Comparison of ENCODE assay signal across 2 cellular contexts in the genomic region with DNA sequence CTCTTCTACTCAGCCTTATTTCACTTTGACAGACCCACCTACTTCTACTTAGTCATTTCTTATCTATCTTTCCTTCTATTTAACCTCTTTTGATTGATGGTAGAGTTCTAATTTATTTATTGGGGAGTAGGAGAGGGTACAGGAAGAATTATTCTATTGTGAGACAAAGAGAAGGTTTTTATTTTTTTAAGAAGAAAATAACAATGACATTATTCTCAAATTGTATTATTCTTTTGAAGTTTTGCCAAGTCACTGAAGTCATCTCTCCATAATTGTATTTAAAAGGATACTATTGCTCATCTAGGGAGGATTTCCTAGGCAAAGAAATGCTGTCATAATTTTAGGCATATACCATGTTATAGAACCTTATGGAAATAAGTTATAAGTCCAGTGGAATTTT.
TF ChIP-seq lines count a peak whose summit lies in the region.

No MANE protein-coding gene starts in this region.

TF ChIP-seq in SK-N-SH, 30 proteins besides CTCF, POLR2A, EP300 and RAD21 (continues in another document):
- no peak for TF ChIP-seq CHD2 (IDR thresholded peaks at IDR 0.05; ENCODE audit: low read length, partially characterized antibody)
- TF ChIP-seq, protein P1, sequence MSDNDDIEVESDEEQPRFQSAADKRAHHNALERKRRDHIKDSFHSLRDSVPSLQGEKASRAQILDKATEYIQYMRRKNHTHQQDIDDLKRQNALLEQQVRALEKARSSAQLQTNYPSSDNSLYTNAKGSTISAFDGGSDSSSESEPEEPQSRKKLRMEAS (IDR thresholded peaks at IDR 0.05; ENCODE audit: low read depth): no peak
- no peak for TF ChIP-seq RFX5 (IDR thresholded peaks at IDR 0.05; ENCODE audit: low read length)
- no peak for TF ChIP-seq YY1 (IDR thresholded peaks at IDR 0.05; ENCODE audit: low read depth)
- TF ChIP-seq SMC3 (IDR thresholded peaks at IDR 0.05; ENCODE audit: low read depth, low read length): no peak
- peak; percentile 20; the same call in 1 of the 2 replicates for TF ChIP-seq JUND (IDR thresholded peaks at IDR 0.05)
- no peak for TF ChIP-seq NRF1 (IDR thresholded peaks at IDR 0.05; ENCODE audit: low read depth, low read length)
- peak; percentile 40; the same call in 1 of the 2 replicates for TF ChIP-seq NFIC (IDR thresholded peaks at IDR 0.05; ENCODE audit: borderline replicate concordance)
- no peak for TF ChIP-seq TEAD4 (IDR thresholded peaks at IDR 0.05; ENCODE audit: borderline replicate concordance, insufficient read depth)
- no peak for TF ChIP-seq MXI1 (IDR thresholded peaks at IDR 0.05; ENCODE audit: low read depth, low read length)
- TF ChIP-seq TCF12 (IDR thresholded peaks at IDR 0.05): 0 out of 2 replicates have a peak, but pooled peaks have one; percentile 5
- TF ChIP-seq TAF1 (IDR thresholded peaks at IDR 0.05; ENCODE audit: borderline replicate concordance, low read depth, low read length): no peak
- TF ChIP-seq EZH2phosphoT487 (IDR thresholded peaks at IDR 0.05; ENCODE audit: borderline replicate concordance, low read depth): no peak
- TF ChIP-seq MEF2A (IDR thresholded peaks at IDR 0.05; ENCODE audit: borderline replicate concordance, low read depth): no peak
- no peak for TF ChIP-seq GATA2 (CRISPR knock-in tag; IDR thresholded peaks at IDR 0.05)
- TF ChIP-seq, protein P2, sequence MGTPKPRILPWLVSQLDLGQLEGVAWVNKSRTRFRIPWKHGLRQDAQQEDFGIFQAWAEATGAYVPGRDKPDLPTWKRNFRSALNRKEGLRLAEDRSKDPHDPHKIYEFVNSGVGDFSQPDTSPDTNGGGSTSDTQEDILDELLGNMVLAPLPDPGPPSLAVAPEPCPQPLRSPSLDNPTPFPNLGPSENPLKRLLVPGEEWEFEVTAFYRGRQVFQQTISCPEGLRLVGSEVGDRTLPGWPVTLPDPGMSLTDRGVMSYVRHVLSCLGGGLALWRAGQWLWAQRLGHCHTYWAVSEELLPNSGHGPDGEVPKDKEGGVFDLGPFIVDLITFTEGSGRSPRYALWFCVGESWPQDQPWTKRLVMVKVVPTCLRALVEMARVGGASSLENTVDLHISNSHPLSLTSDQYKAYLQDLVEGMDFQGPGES (IDR thresholded peaks at IDR 0.05; ENCODE audit: low read depth, low read length): no peak
- no peak for TF ChIP-seq FOXJ3 (CRISPR knock-in tag; IDR thresholded peaks at IDR 0.05)
- TF ChIP-seq, protein P3, sequence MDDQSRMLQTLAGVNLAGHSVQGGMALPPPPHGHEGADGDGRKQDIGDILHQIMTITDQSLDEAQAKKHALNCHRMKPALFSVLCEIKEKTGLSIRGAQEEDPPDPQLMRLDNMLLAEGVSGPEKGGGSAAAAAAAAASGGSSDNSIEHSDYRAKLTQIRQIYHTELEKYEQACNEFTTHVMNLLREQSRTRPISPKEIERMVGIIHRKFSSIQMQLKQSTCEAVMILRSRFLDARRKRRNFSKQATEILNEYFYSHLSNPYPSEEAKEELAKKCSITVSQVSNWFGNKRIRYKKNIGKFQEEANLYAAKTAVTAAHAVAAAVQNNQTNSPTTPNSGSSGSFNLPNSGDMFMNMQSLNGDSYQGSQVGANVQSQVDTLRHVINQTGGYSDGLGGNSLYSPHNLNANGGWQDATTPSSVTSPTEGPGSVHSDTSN (IDR thresholded peaks at IDR 0.05): peak; percentile 42; the same call in 1 of the 2 replicates
- no peak for TF ChIP-seq RXRA (IDR thresholded peaks at IDR 0.05; ENCODE audit: borderline replicate concordance, low read depth)
- TF ChIP-seq, protein P4, sequence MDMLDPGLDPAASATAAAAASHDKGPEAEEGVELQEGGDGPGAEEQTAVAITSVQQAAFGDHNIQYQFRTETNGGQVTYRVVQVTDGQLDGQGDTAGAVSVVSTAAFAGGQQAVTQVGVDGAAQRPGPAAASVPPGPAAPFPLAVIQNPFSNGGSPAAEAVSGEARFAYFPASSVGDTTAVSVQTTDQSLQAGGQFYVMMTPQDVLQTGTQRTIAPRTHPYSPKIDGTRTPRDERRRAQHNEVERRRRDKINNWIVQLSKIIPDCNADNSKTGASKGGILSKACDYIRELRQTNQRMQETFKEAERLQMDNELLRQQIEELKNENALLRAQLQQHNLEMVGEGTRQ (IDR thresholded peaks at IDR 0.05; ENCODE audit: borderline replicate concordance, low read depth, low read length): no peak
- TF ChIP-seq, protein P5, sequence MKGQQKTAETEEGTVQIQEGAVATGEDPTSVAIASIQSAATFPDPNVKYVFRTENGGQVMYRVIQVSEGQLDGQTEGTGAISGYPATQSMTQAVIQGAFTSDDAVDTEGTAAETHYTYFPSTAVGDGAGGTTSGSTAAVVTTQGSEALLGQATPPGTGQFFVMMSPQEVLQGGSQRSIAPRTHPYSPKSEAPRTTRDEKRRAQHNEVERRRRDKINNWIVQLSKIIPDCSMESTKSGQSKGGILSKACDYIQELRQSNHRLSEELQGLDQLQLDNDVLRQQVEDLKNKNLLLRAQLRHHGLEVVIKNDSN (IDR thresholded peaks at IDR 0.05; ENCODE audit: borderline replicate concordance, low read depth): no peak
- TF ChIP-seq ELF1 (IDR thresholded peaks at IDR 0.05): no peak
- TF ChIP-seq FOXM1 (IDR thresholded peaks at IDR 0.05; ENCODE audit: low read depth): no peak
- TF ChIP-seq, protein P6, sequence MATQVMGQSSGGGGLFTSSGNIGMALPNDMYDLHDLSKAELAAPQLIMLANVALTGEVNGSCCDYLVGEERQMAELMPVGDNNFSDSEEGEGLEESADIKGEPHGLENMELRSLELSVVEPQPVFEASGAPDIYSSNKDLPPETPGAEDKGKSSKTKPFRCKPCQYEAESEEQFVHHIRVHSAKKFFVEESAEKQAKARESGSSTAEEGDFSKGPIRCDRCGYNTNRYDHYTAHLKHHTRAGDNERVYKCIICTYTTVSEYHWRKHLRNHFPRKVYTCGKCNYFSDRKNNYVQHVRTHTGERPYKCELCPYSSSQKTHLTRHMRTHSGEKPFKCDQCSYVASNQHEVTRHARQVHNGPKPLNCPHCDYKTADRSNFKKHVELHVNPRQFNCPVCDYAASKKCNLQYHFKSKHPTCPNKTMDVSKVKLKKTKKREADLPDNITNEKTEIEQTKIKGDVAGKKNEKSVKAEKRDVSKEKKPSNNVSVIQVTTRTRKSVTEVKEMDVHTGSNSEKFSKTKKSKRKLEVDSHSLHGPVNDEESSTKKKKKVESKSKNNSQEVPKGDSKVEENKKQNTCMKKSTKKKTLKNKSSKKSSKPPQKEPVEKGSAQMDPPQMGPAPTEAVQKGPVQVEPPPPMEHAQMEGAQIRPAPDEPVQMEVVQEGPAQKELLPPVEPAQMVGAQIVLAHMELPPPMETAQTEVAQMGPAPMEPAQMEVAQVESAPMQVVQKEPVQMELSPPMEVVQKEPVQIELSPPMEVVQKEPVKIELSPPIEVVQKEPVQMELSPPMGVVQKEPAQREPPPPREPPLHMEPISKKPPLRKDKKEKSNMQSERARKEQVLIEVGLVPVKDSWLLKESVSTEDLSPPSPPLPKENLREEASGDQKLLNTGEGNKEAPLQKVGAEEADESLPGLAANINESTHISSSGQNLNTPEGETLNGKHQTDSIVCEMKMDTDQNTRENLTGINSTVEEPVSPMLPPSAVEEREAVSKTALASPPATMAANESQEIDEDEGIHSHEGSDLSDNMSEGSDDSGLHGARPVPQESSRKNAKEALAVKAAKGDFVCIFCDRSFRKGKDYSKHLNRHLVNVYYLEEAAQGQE (IDR thresholded peaks at IDR 0.05; ENCODE audit: low read depth, low read length): no peak
- no peak for TF ChIP-seq POLR2AphosphoS5 (IDR thresholded peaks at IDR 0.05; ENCODE audit: low read depth, low read length)
- TF ChIP-seq RCOR1 (IDR thresholded peaks at IDR 0.05; ENCODE audit: low read length): no peak
- no peak for TF ChIP-seq FOSL2 (IDR thresholded peaks at IDR 0.05; ENCODE audit: borderline replicate concordance, low read depth)

TF ChIP-seq in endothelial cell of umbilical vein, 7 proteins besides CTCF, POLR2A, EP300 and RAD21 (continued from another document):
- TF ChIP-seq, protein P1 (IDR thresholded peaks at IDR 0.05; ENCODE audit: insufficient read depth, insufficient read length): no peak
- TF ChIP-seq GATA2 (IDR thresholded peaks at IDR 0.05; ENCODE audit: insufficient read depth, insufficient read length, low read depth, low read length) (peak; percentile 31), EZH2 (IDR thresholded peaks at IDR 0.05; ENCODE audit: borderline replicate concordance, low read depth, low read length, severe bottlenecking) (no peak), MYC (IDR thresholded peaks at IDR 0.05; ENCODE audit: low read depth, low read length) (no peak), FOS (IDR thresholded peaks at IDR 0.05; ENCODE audit: borderline replicate concordance, insufficient read depth, low read length) (peak; percentile 49), JUN (IDR thresholded peaks at IDR 0.05; ENCODE audit: borderline replicate concordance, insufficient read depth, insufficient read length, low read depth) (peak; percentile 25)
